ENCODE assay signal across 8 cellular contexts in genomic region chr1:156751724-156752481, GRCh38. TPM values are rescaled to one million over a fixed set of nuclear protein-coding genes. Genes with fewer than 3 reads are reported as not detected.
A peak's percentile ranks its signal among the peaks of the same experiment; 100 is the strongest.
DNase-seq lines count a peak whose midpoint lies in the region; ATAC-seq and TF ChIP-seq lines count a peak whose summit lies in the region.

No MANE protein-coding gene starts in this region.

- H3K9me3 ChIP-seq in BE2C = no peaks in the 10 kb centered on the region
- no peaks in the 10 kb centered on the region for H3K9me3 ChIP-seq in left lung

- H3K4me1 ChIP-seq in BE2C (peaks cover 22% of the 10 kb centered on the region), left lung (peaks cover 34 to 53% of the 10 kb centered on the region in 2 donors)

- ATAC-seq in HG03521 (IDR thresholded peaks at IDR 0.05; ENCODE audit: unreplicated experiment) (peak; percentile 80), left lung (peak; percentile 84)

- H3K4me3 ChIP-seq in BE2C (ENCODE audit: low read depth, low read length) (peak overlapping the region; percentile 98), left lung (peak overlapping the region; percentile 63 to 97)

- intact Hi-C loops in left lung (cut with DNase I) = no loop called here

- TF ChIP-seq CTCF in BE2C (IDR thresholded peaks at IDR 0.05; ENCODE audit: low read depth, low read length) (no peak), left lung (IDR thresholded peaks at IDR 0.05) (no peak)

- H3K27me3 ChIP-seq in BE2C (no peaks in the 10 kb centered on the region), left lung (no peaks in the 10 kb centered on the region)

- H3K36me3 ChIP-seq in BE2C (peaks cover 10% of the 10 kb centered on the region), left lung (no peaks in the 10 kb centered on the region)

- peak overlapping the region; percentile 98 for H3K27ac ChIP-seq in left lung

- DNase-seq in BE2C (peak; percentile 99), GM19240 (ENCODE audit: insufficient read length, low spot score) (peak; percentile 91), NCI-H69 (lab: John Stamatoyannopoulos, UW) (peak; percentile 99), dedifferentiated amniotic fluid mesenchymal stem cell (ENCODE audit: extremely low spot score) (peak; percentile 96), left lung (peak; percentile 98 to 100)
- DNase-seq in activated CD4-positive, alpha-beta T cell treated with anti-CD3 and anti-CD28 coated beads, Interleukin-2, amount 50 U/mL, for 24 hours (ENCODE audit: low read depth in 1 of 2, low spot score in 1 of 2) = peak; percentile 90 to 97
- DNase-seq in stimulated activated CD4-positive, alpha-beta T cell treated with anti-CD3 and anti-CD28 coated beads, Interleukin-2, amount 100 ng/mL, for 24 hours = peak; percentile 97 to 98

RNA-seq across cellular contexts. Expression of gene HDGF, which starts 0.4 kb away (rescaled TPM):
- 264 TPM for polyA plus RNA-seq in BE2C (2012; ENCODE audit: insufficient read depth, insufficient read length, low read depth)
- 100 to 1,000 TPM; 139 to 207 TPM for total RNA-seq in left lung

RNA-seq across cellular contexts. Expression of gene MRPL24, which starts 11.0 kb away (rescaled TPM):
- 264 TPM for polyA plus RNA-seq in BE2C (2012; ENCODE audit: insufficient read depth, insufficient read length, low read depth)
- total RNA-seq in left lung = 10 to 100 TPM; 42.8 to 62.2 TPM

RNA-seq across cellular contexts. Expression of gene PRCC, which starts 15.4 kb away (rescaled TPM):
- 319 TPM for polyA plus RNA-seq in BE2C (2012; ENCODE audit: insufficient read depth, insufficient read length, low read depth)
- 10 to 100 TPM; 40.7 to 56.2 TPM for total RNA-seq in left lung

RNA-seq across cellular contexts. Expression of gene ISG20L2, which starts 23.3 kb away (rescaled TPM):
- 100 TPM for polyA plus RNA-seq in BE2C (2012; ENCODE audit: insufficient read depth, insufficient read length, low read depth)
- total RNA-seq in left lung = 10 to 100 TPM; 18.3 to 30.8 TPM

RNA-seq across cellular contexts. Expression of gene METTL25B, which starts 23.6 kb away (rescaled TPM):
- 47.1 TPM for polyA plus RNA-seq in BE2C (2012; ENCODE audit: insufficient read depth, insufficient read length, low read depth)
- total RNA-seq in left lung = 10 to 100 TPM; 30.6 to 35.3 TPM

Comparison
In these comparisons a context has a peak if more than half of its experiments do, and no peak if none do; other contexts are left out.
1. Peak in every context shown above with its lines: DNase-seq, ATAC-seq, H3K4me3 ChIP-seq and H3K27ac ChIP-seq.